ENCODE assay signal across 11 cellular contexts in genomic region chr1:8871965-8872399, GRCh38. TPM values are rescaled to one million over a fixed set of nuclear protein-coding genes. Genes with fewer than 3 reads are reported as not detected.
DNase-seq lines count a peak whose midpoint lies in the region; ATAC-seq, FAIRE-seq and TF ChIP-seq lines count a peak whose summit lies in the region.
"Had no signal": no experiment of that assay in that cellular context is flagged by ENCODE, and none has a peak within 500 bp of the region (broad histone marks: within the 10 kb centered on the region; RNA-seq: fewer than 3 reads in every experiment).

No MANE protein-coding gene starts in this region.

- H2BK5ac ChIP-seq in H9 (ENCODE audit: insufficient read length, low read length) = no peak overlapping the region

- H3K36me3 Mint-ChIP-seq in H9 (ENCODE audit: insufficient read depth in 1 of 3, low read depth in 3 of 3) = peaks cover 85 to 98% (median 89%) of the 10 kb centered on the region in 3 experiments

- H2BK20ac ChIP-seq in H9 (ENCODE audit: low read depth, low read length, poor library complexity, severe bottlenecking) = no peak overlapping the region

- H4K91ac ChIP-seq in H9 (ENCODE audit: insufficient read length, low read depth, low read length) = no peak overlapping the region

- no peak overlapping the region for H3K56ac ChIP-seq in H9 (ENCODE audit: insufficient read length, low read depth, low read length)

- no peak for TF ChIP-seq POLR2A in A549 (IDR thresholded peaks at IDR 0.05; ENCODE audit: low read length)

- no peak overlapping the region for H3K23ac ChIP-seq in H9 (ENCODE audit: insufficient read length, low read depth, low read length)

- no peaks in the 10 kb centered on the region for H3K27me3 Mint-ChIP-seq in H9 (ENCODE audit: low read depth)

- H3T11ph ChIP-seq in H9 (ENCODE audit: low read length) = no peak overlapping the region

- CTCF ChIA-PET in A549 (lab: Yijun Ruan, JAX) = interaction anchor here (0.6 to 3.4 kb wide), 11 partner anchors 8 to 325 kb away, joined by 3 to 20 read pairs (median 4); no protein-coding TSS in a partner anchor

- H3K4ac ChIP-seq in H9 (ENCODE audit: low read depth, low read length) = no peak overlapping the region

- H3K27ac Mint-ChIP-seq in H9 = peak overlapping the region; percentile 68 to 89 (median 75); a peak in 4 of 7 replicates

- TF ChIP-seq CTCF in A549 (IDR thresholded peaks at IDR 0.05) (no peak), H9 (conservative IDR thresholded peaks at IDR 0.05) (no peak), liver (IDR thresholded peaks at IDR 0.05; ENCODE audit: low read depth, low read length, missing input control) (no peak)

- no peak overlapping the region for H4K8ac ChIP-seq in H9 (replicated peaks; ENCODE audit: insufficient read length, low read depth, low read length)

- TF ChIP-seq EP300 in A549 (IDR thresholded peaks at IDR 0.05) = no peak

- H3K9ac ChIP-seq in H9 (ENCODE audit: extremely low read depth, insufficient read length, low read length) (no peak overlapping the region), liver (ENCODE audit: low read depth in 1 of 2, low read length in 2 of 2) (no peak overlapping the region)

- WGBS in A549 (ENCODE audit: missing lambda C conversion rate) = 59% methylated on average over 5 of the region's 5 CpGs
- WGBS in H9 (ENCODE audit: extremely low coverage, insufficient read length, low lambda C conversion rate) = no CpG with 5 or more reads among the region's 5 CpGs
- WGBS in liver = 74% methylated on average over 5 of the region's 5 CpGs

- no peak overlapping the region for H2AFZ ChIP-seq in H9 (ENCODE audit: low read length)

- TF ChIP-seq RAD21 in A549 (conservative IDR thresholded peaks at IDR 0.05 in 1 of 2, IDR thresholded peaks at IDR 0.05 in 1 of 2) (no peak), liver (IDR thresholded peaks at IDR 0.05) (no peak)

- in situ Hi-C loops in G401 (cut with HindIII; ENCODE audit: low sequenced_read_pairs) = no loop called here

- H3K36me3 ChIP-seq in liver (ENCODE audit: control insufficient read depth in 4 of 4, insufficient read depth in 3 of 4, low read depth in 1 of 4, low read length in 3 of 4) = peaks cover 18 to 62% (median 47%) of the 10 kb centered on the region in 4 donors

- no peak overlapping the region for H2AK5ac ChIP-seq in H9 (ENCODE audit: insufficient read length, low read length)

- peak overlapping the region; percentile 99 for H3K27ac ChIP-seq in A549
- no peak overlapping the region for H3K27ac ChIP-seq in H9 (ENCODE audit: insufficient read length, low read depth, low read length)
- H3K27ac ChIP-seq in angular gyrus (ENCODE audit: low read depth, low read length) = peak overlapping the region; percentile 46
- peak overlapping the region; percentile 80 to 95 for H3K27ac ChIP-seq in liver (ENCODE audit: low read depth in 1 of 2, low read length in 2 of 2)

- FAIRE-seq in A549 (lab: Jason Lieb, UNC) = no peak

- H3K4me3 Mint-ChIP-seq in H9 = peak overlapping the region in 1 of 2 experiments; percentile 39; a peak in 1 of 5 replicates

- ATAC-seq in A549 (no peak), HG03432 (IDR thresholded peaks at IDR 0.05; ENCODE audit: unreplicated experiment) (no peak), GM19324 (IDR thresholded peaks at IDR 0.05; ENCODE audit: low FRiP score, unreplicated experiment) (no peak)
- ATAC-seq: heart left ventricle had no signal

- no peaks in the 10 kb centered on the region for H3K23me2 ChIP-seq in H9 (ENCODE audit: insufficient read length, low read depth, low read length, poor library complexity, severe bottlenecking)

- H3K9me3 Mint-ChIP-seq in H9 = no peaks in the 10 kb centered on the region; a peak in 1 of 5 replicates

- H3K9me3 ChIP-seq in A549 (no peaks in the 10 kb centered on the region), H9 (ENCODE audit: control insufficient read depth, low read depth, low read length) (no peaks in the 10 kb centered on the region), liver (ENCODE audit: control insufficient read depth in 4 of 4, low read length in 3 of 4) (no peaks in the 10 kb centered on the region)
- H3K9me3 ChIP-seq: heart left ventricle had no signal

- no peak overlapping the region for H4K5ac ChIP-seq in H9 (ENCODE audit: insufficient read length, low read depth, low read length)

- H2BK120ac ChIP-seq in H9 (ENCODE audit: low read depth, low read length, poor library complexity, severe bottlenecking) = no peak overlapping the region

- no peak for DNase-seq in A549 (ENCODE audit: low read depth in 1 of 2, low spot score in 1 of 2)
- no peak for DNase-seq in H9
- DNase-seq in OCI-M1 (lab: John Stamatoyannopoulos, UW) = no peak
- DNase-seq in G401 (ENCODE audit: low spot score) = no peak
- DNase-seq: aorta, heart left ventricle, NCI-H524 treated with DMSO at 0.1 percent for 48 hours had no signal

- H3K4me1 ChIP-seq in A549 = peaks cover 80% of the 10 kb centered on the region
- H3K4me1 ChIP-seq in H9 (ENCODE audit: insufficient read depth, low read length) = peaks cover 8% of the 10 kb centered on the region; the same call in 1 of the 2 replicates
- H3K4me1 ChIP-seq in liver (ENCODE audit: control insufficient read depth in 4 of 4, insufficient read depth in 4 of 4, low read length in 3 of 4) = peaks cover 31 to 82% (median 62%) of the 10 kb centered on the region in 4 donors

- H3K4me3 ChIP-seq in A549 (peak overlapping the region; percentile 36), liver (ENCODE audit: low read depth in 1 of 3, low read length in 3 of 3) (no peak overlapping the region)
- H3K4me3 ChIP-seq: heart left ventricle had no signal

- H3K18ac ChIP-seq in H9 (ENCODE audit: insufficient read length, low read depth, low read length) = no peak overlapping the region

- no peak overlapping the region for H2BK15ac ChIP-seq in H9 (ENCODE audit: low read depth, low read length)

- no peak overlapping the region for H3K14ac ChIP-seq in H9 (ENCODE audit: insufficient read depth, low read length)

- H3K27me3 ChIP-seq in H9 (ENCODE audit: insufficient read depth, low read length) (no peaks in the 10 kb centered on the region), liver (ENCODE audit: control insufficient read depth in 4 of 4, insufficient read depth in 4 of 4, low read length in 3 of 4) (no peaks in the 10 kb centered on the region)
- H3K27me3 ChIP-seq: heart left ventricle had no signal

- H4K20me1 ChIP-seq in H9 (ENCODE audit: control insufficient read depth, insufficient read depth, insufficient read length) = no peaks in the 10 kb centered on the region

- peaks cover 59 to 73% of the 10 kb centered on the region in 2 experiments for H3K4me1 Mint-ChIP-seq in H9

- H3K4me2 ChIP-seq in A549 = peak overlapping the region; percentile 95
- H3K4me2 ChIP-seq in H9 (ENCODE audit: insufficient read depth, insufficient read length, low read length) = no peak overlapping the region

- peaks cover 20% of the 10 kb centered on the region; the same call in 1 of the 2 replicates for H3K79me2 ChIP-seq in H9 (ENCODE audit: insufficient read depth, low read length)

- H3K79me1 ChIP-seq in H9 (ENCODE audit: insufficient read depth, low read depth, low read length, poor library complexity, severe bottlenecking) = peaks cover 11% of the 10 kb centered on the region

- POLR2A ChIA-PET in A549 (lab: Yijun Ruan, JAX) = interaction anchor here (1.1 to 1.3 kb wide), 2 partner anchors 8 to 18 kb away, joined by 4 to 8 read pairs; no protein-coding TSS in a partner anchor

- no peak overlapping the region for H2BK12ac ChIP-seq in H9 (ENCODE audit: insufficient read length, low read depth, low read length)

TF ChIP-seq in A549, 52 proteins besides CTCF, POLR2A, EP300 and RAD21 (continues in another document):
- TF ChIP-seq SREBF2 (IDR thresholded peaks at IDR 0.05) = no peak
- TF ChIP-seq POLR2AphosphoS2 (conservative IDR thresholded peaks at IDR 0.05; ENCODE audit: low read length) = 0 out of 2 replicates have a peak, but pooled peaks have one; percentile 69
- TF ChIP-seq JUN (IDR thresholded peaks at IDR 0.05) = 0 out of 5 replicates have a peak, but pooled peaks of 1 of the 2 experiments have one; percentile 6
- TF ChIP-seq ZFP36 (IDR thresholded peaks at IDR 0.05; ENCODE audit: borderline replicate concordance, partially characterized antibody) = no peak

TF ChIP-seq in liver, 16 proteins besides CTCF, POLR2A, EP300 and RAD21:
- no peak for TF ChIP-seq HNF4A (conservative IDR thresholded peaks at IDR 0.05)
- TF ChIP-seq FOXA2 (IDR thresholded peaks at IDR 0.05) = no peak
- no peak for TF ChIP-seq EGR1 (IDR thresholded peaks at IDR 0.05; ENCODE audit: low read depth in 2 of 2)
- TF ChIP-seq, protein P1, sequence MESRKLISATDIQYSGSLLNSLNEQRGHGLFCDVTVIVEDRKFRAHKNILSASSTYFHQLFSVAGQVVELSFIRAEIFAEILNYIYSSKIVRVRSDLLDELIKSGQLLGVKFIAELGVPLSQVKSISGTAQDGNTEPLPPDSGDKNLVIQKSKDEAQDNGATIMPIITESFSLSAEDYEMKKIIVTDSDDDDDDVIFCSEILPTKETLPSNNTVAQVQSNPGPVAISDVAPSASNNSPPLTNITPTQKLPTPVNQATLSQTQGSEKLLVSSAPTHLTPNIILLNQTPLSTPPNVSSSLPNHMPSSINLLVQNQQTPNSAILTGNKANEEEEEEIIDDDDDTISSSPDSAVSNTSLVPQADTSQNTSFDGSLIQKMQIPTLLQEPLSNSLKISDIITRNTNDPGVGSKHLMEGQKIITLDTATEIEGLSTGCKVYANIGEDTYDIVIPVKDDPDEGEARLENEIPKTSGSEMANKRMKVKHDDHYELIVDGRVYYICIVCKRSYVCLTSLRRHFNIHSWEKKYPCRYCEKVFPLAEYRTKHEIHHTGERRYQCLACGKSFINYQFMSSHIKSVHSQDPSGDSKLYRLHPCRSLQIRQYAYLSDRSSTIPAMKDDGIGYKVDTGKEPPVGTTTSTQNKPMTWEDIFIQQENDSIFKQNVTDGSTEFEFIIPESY (IDR thresholded peaks at IDR 0.05) = no peak

RNA-seq across cellular contexts. Expression of gene ENO1, which starts 6.5 kb away (rescaled TPM):
- 1,899 and 1,948 TPM in 2 replicates for polyA plus RNA-seq in A549 (2011; rRNA removed)
- polyA plus RNA-seq in A549 (2012; cell fraction: cytosol; rRNA removed) = 2,304 and 2,482 TPM in 2 replicates
- 3,157 and 3,429 TPM in 2 replicates for polyA plus RNA-seq in A549 (2012; cell fraction: nucleus; rRNA removed)
- 2,937 to 2,981 TPM (median 2,952 TPM) in 3 replicates for polyA plus RNA-seq in A549 (2017; fragmentation: RNase III; extraction: RNeasy Plus Mini Kit Qiagen cat#74134 plus additional on column Dnase treatment)
- polyA minus RNA-seq in A549 (2011; rRNA and poly(A)+ RNA removed) = 2,309 and 2,515 TPM in 2 replicates
- total RNA-seq in H9 (2021) = 1,781 and 1,786 TPM in 2 replicates
- total RNA-seq in liver = 100 to 1,000 TPM; 270 to 394 TPM
- 100 to 1,000 TPM; 365 to 499 TPM for polyA plus RNA-seq in liver
- 1,614 and 1,928 TPM in 2 replicates for total RNA-seq in G401 (2014; rRNA removed; shearing (Covaris generic))

RNA-seq across cellular contexts. Expression of gene RERE, which starts 54.5 kb away (rescaled TPM):
- polyA plus RNA-seq in A549 (2011; rRNA removed) (12.6 and 36.8 TPM in 2 replicates), A549 (2017; fragmentation: RNase III; extraction: RNeasy Plus Mini Kit Qiagen cat#74134 plus additional on column Dnase treatment) (22.0 to 28.6 TPM (median 27.9 TPM) in 3 replicates), liver (10 to 100 TPM in 1 of 2 donors, 1 to 10 TPM in 1; 9.8 to 12.6 TPM)
- 8.3 and 8.5 TPM in 2 replicates for polyA plus RNA-seq in A549 (2012; cell fraction: cytosol; rRNA removed)
- polyA plus RNA-seq in A549 (2012; cell fraction: nucleus; rRNA removed) = 10.2 and 20.1 TPM in 2 replicates
- polyA minus RNA-seq in A549 (2011; rRNA and poly(A)+ RNA removed) = 74.2 and 81.5 TPM in 2 replicates
- total RNA-seq in H9 (2021) (92.7 and 103 TPM in 2 replicates), liver (10 to 100 TPM; 37.1 to 49.1 TPM)
- total RNA-seq in G401 (2014; rRNA removed; shearing (Covaris generic)) = 22.6 and 57.3 TPM in 2 replicates
